In genomic region chr6:45532626-45533258, GRCh38 we compare ENCODE assay signal across 11 cellular contexts.
A peak's percentile ranks its signal among the peaks of the same experiment; 100 is the strongest.
DNase-seq lines count a peak whose midpoint lies in the region; ATAC-seq and TF ChIP-seq lines count a peak whose summit lies in the region.
"Had no signal": no experiment of that assay in that cellular context is flagged by ENCODE, and none has a peak within 500 bp of the region (broad histone marks: within the 10 kb centered on the region; RNA-seq: fewer than 3 reads in every experiment).

No MANE protein-coding gene starts in this region.

- H3K27ac ChIP-seq in AG04450 (ENCODE audit: low read depth, low read length) (peak overlapping the region; percentile 47), SJCRH30 (peak overlapping the region; percentile 12; the same call in 1 of the 2 replicates), adrenal gland (no peak overlapping the region)
- H3K27ac ChIP-seq: C4-2B had no signal

- DNase-seq in AG04450 (ENCODE audit: low read depth, low spot score) (no peak), SJCRH30 (peak; percentile 24 to 51), fibroblast of peridontal ligament (ENCODE audit: extremely low read depth) (peak; percentile 75), osteocyte (ENCODE audit: extremely low spot score, unreplicated experiment) (no peak), adrenal gland (no peak), kidney tubule cell (ENCODE audit: low spot score) (no peak), SIG-M5 (lab: John Stamatoyannopoulos, UW) (no peak)
- DNase-seq: amniotic stem cell, HCEC 1CT had no signal

- CTCF ChIA-PET in AG04450 (lab: Charles Lee): interaction anchor here (0.6 to 1.0 kb wide), 4 partner anchors 17 to 186 kb away, joined by 3 to 4 read pairs (median 4); no protein-coding TSS in a partner anchor

- H3K4me3 ChIP-seq in AG04450 (ENCODE audit: low read depth, low read length): peak overlapping the region; percentile 46
- no peak overlapping the region for H3K4me3 ChIP-seq in SJCRH30
- H3K4me3 ChIP-seq in adrenal gland: no peak overlapping the region

- POLR2A ChIA-PET in AG04450 (lab: Yijun Ruan, JAX): interaction anchor here (0.7 kb wide), 1 partner anchor 20 kb away, joined by 6 read pairs; no protein-coding TSS in a partner anchor

- peaks cover 19% of the 10 kb centered on the region for H3K36me3 Mint-ChIP-seq in osteocyte (ENCODE audit: unreplicated experiment)

- peak overlapping the region; percentile 61 for H3K4me3 Mint-ChIP-seq in osteocyte (ENCODE audit: unreplicated experiment)

- peaks cover 24% of the 10 kb centered on the region for H3K4me1 Mint-ChIP-seq in osteocyte (ENCODE audit: unreplicated experiment)

- H3K4me1 ChIP-seq in SJCRH30: peaks cover 8% of the 10 kb centered on the region
- H3K4me1 ChIP-seq in adrenal gland (replicated peaks in 1 of 2): no peaks in the 10 kb centered on the region

- H3K36me3 ChIP-seq in SJCRH30 (peaks cover 75% of the 10 kb centered on the region), adrenal gland (replicated peaks in 1 of 2) (no peaks in the 10 kb centered on the region)

- WGBS in adrenal gland, 4 donors: 44 to 53% (median 48%) methylated on average over 7 of the region's 7 CpGs

- H3K9me3 Mint-ChIP-seq in osteocyte (ENCODE audit: unreplicated experiment): no peaks in the 10 kb centered on the region

- peak overlapping the region; percentile 95 for H3K27ac Mint-ChIP-seq in osteocyte (ENCODE audit: unreplicated experiment)

- H3K27me3 Mint-ChIP-seq in osteocyte (ENCODE audit: unreplicated experiment): no peaks in the 10 kb centered on the region

- TF ChIP-seq POLR2A in adrenal gland (IDR thresholded peaks at IDR 0.05): no peak

- TF ChIP-seq CTCF in AG04450 (IDR thresholded peaks at IDR 0.05; ENCODE audit: low read depth, low read length): no peak
- TF ChIP-seq CTCF in osteocyte (IDR thresholded peaks at IDR 0.05): no peak
- no peak for TF ChIP-seq CTCF in adrenal gland (IDR thresholded peaks at IDR 0.05)

- no peak for ATAC-seq in GM18498 (IDR thresholded peaks at IDR 0.05; ENCODE audit: unreplicated experiment)

- H3K9me3 ChIP-seq in AG04450 (ENCODE audit: control insufficient read depth, insufficient read depth, low read length): no peaks in the 10 kb centered on the region
- H3K9me3 ChIP-seq in SJCRH30 (replicated peaks): no peaks in the 10 kb centered on the region
- H3K9me3 ChIP-seq in adrenal gland (replicated peaks in 1 of 3): no peaks in the 10 kb centered on the region

- intact Hi-C loops in adrenal gland (cut with DNase I): no loop called here

- H3K27me3 ChIP-seq in AG04450 (ENCODE audit: control insufficient read depth, insufficient read depth, low read length) (no peaks in the 10 kb centered on the region), SJCRH30 (no peaks in the 10 kb centered on the region), adrenal gland (no peaks in the 10 kb centered on the region)

Comparison
In these comparisons a context has a peak if more than half of its experiments do, and no peak if none do; other contexts are left out.
1. DNase-seq: peak in SJCRH30 (2 of 2) and fibroblast of peridontal ligament (single experiment); none in AG04450 (single experiment), osteocyte (single experiment), adrenal gland (0 of 7), kidney tubule cell (single experiment) and SIG-M5 (single experiment).
2. H3K27ac ChIP-seq: peak in AG04450 (single experiment) and SJCRH30 (single experiment); none in adrenal gland (0 of 5).